ENCODE assay signal across 8 cellular contexts in genomic region chr19:10655457-10656312, GRCh38. TPM values are rescaled to one million over a fixed set of nuclear protein-coding genes. Genes with fewer than 3 reads are reported as not detected.
A peak's percentile ranks its signal among the peaks of the same experiment; 100 is the strongest.
DNase-seq lines count a peak whose midpoint lies in the region; ATAC-seq and TF ChIP-seq lines count a peak whose summit lies in the region.

No MANE protein-coding gene starts in this region.

- TF ChIP-seq CTCF in AG04450 (IDR thresholded peaks at IDR 0.05; ENCODE audit: low read depth, low read length): no peak
- no peak for TF ChIP-seq CTCF in GM06990 (IDR thresholded peaks at IDR 0.05; ENCODE audit: insufficient read depth, low read length, poor library complexity, severe bottlenecking)

- no peak for DNase-seq in AG04450 (ENCODE audit: low read depth, low spot score)
- no peak for DNase-seq in GM06990 (ENCODE audit: extremely low read depth, insufficient read length)
- DNase-seq in SJSA1 (ENCODE audit: low read depth in 1 of 2, low spot score in 2 of 2): peak; percentile 64 to 77
- no peak for DNase-seq in effector memory CD8-positive, alpha-beta T cell
- DNase-seq in naive thymus-derived CD8-positive, alpha-beta T cell: no peak
- no peak for DNase-seq in ureter (ENCODE audit: low spot score)

- H3K4me3 Mint-ChIP-seq in effector memory CD8-positive, alpha-beta T cell: peak overlapping the region; percentile 95 to 97
- peak overlapping the region; percentile 83 to 96 (median 93) for H3K4me3 Mint-ChIP-seq in naive thymus-derived CD8-positive, alpha-beta T cell

- H3K9me3 ChIP-seq in AG04450 (ENCODE audit: control insufficient read depth, insufficient read depth, low read length) (peaks cover 5% of the 10 kb centered on the region; the same call in 1 of the 2 replicates), SJSA1 (replicated peaks) (no peaks in the 10 kb centered on the region)

- H3K27me3 Mint-ChIP-seq in effector memory CD8-positive, alpha-beta T cell: no peaks in the 10 kb centered on the region
- peaks cover 0 to 3% (median 0%) of the 10 kb centered on the region in 5 donors for H3K27me3 Mint-ChIP-seq in naive thymus-derived CD8-positive, alpha-beta T cell

- peaks cover 10% of the 10 kb centered on the region for H3K36me3 ChIP-seq in GM06990 (ENCODE audit: control insufficient read depth, insufficient read depth, low read length)
- H3K36me3 ChIP-seq in SJSA1: peaks cover 71% of the 10 kb centered on the region

- POLR2A ChIA-PET in AG04450 (lab: Yijun Ruan, JAX): interaction anchor here (0.9 to 1.4 kb wide), 2 partner anchors 9 to 75 kb away, joined by 3 to 7 read pairs; no protein-coding TSS in a partner anchor
- POLR2A ChIA-PET in naive thymus-derived CD8-positive, alpha-beta T cell (lab: Charles Lee): interaction anchor here (0.5 to 5.1 kb wide), 3 partner anchors 19 to 53 kb away, joined by 5 to 53 read pairs (median 8); no protein-coding TSS in a partner anchor

- H3K4me3 ChIP-seq in AG04450 (ENCODE audit: low read depth, low read length) (peak overlapping the region; percentile 94), GM06990 (replicated peaks; ENCODE audit: low read depth, low read length) (peak overlapping the region; percentile 91), SJSA1 (peak overlapping the region; percentile 80)

- CTCF ChIA-PET in AG04450 (lab: Charles Lee): interaction anchor here (0.8 to 1.9 kb wide), 4 partner anchors 12 to 172 kb away, joined by 3 to 5 read pairs (median 4); no protein-coding TSS in a partner anchor

- peaks cover 72% of the 10 kb centered on the region for H3K36me3 Mint-ChIP-seq in effector memory CD8-positive, alpha-beta T cell (ENCODE audit: insufficient read depth)
- peaks cover 0 to 39% (median 3%) of the 10 kb centered on the region in 3 donors for H3K36me3 Mint-ChIP-seq in naive thymus-derived CD8-positive, alpha-beta T cell

- H3K27ac ChIP-seq in AG04450 (ENCODE audit: low read depth, low read length) (no peak overlapping the region), SJSA1 (peak overlapping the region; percentile 97)

- H3K27me3 ChIP-seq in AG04450 (ENCODE audit: control insufficient read depth, insufficient read depth, low read length): no peaks in the 10 kb centered on the region
- no peaks in the 10 kb centered on the region for H3K27me3 ChIP-seq in GM06990 (replicated peaks; ENCODE audit: control insufficient read depth, insufficient read depth, low read length)
- no peaks in the 10 kb centered on the region for H3K27me3 ChIP-seq in SJSA1 (replicated peaks)

- H3K27ac Mint-ChIP-seq in effector memory CD8-positive, alpha-beta T cell: peak overlapping the region; percentile 93 to 99
- H3K27ac Mint-ChIP-seq in naive thymus-derived CD8-positive, alpha-beta T cell: peak overlapping the region; percentile 89 to 100 (median 95)

- H3K9me3 Mint-ChIP-seq in effector memory CD8-positive, alpha-beta T cell: no peaks in the 10 kb centered on the region
- H3K9me3 Mint-ChIP-seq in naive thymus-derived CD8-positive, alpha-beta T cell: no peaks in the 10 kb centered on the region

- ATAC-seq in effector memory CD8-positive, alpha-beta T cell (replicated peaks): no peak
- ATAC-seq in naive thymus-derived CD8-positive, alpha-beta T cell: no peak
- ATAC-seq in HG02981 (IDR thresholded peaks at IDR 0.05; ENCODE audit: unreplicated experiment) (no peak), HG03571 (IDR thresholded peaks at IDR 0.05; ENCODE audit: unreplicated experiment) (no peak)

- peaks cover 14% of the 10 kb centered on the region for H3K4me1 ChIP-seq in SJSA1 (replicated peaks)

- H3K4me1 Mint-ChIP-seq in effector memory CD8-positive, alpha-beta T cell (ENCODE audit: low read depth in 2 of 2): peaks cover 38 to 50% of the 10 kb centered on the region in 2 donors
- H3K4me1 Mint-ChIP-seq in naive thymus-derived CD8-positive, alpha-beta T cell: peaks cover 21 to 73% (median 58%) of the 10 kb centered on the region in 4 donors

RNA-seq across cellular contexts. Expression of gene ILF3, which starts 1.5 kb away (rescaled TPM):
- 143 and 155 TPM in 2 replicates for polyA plus RNA-seq in AG04450 (2011; rRNA removed)
- polyA minus RNA-seq in AG04450 (2011; rRNA and poly(A)+ RNA removed): 123 and 144 TPM in 2 replicates
- total RNA-seq in SJSA1 (2014; rRNA removed; shearing (Covaris generic)): 123 and 210 TPM in 2 replicates
- 100 to 1,000 TPM; 385 to 391 TPM for total RNA-seq in naive thymus-derived CD8-positive, alpha-beta T cell
- polyA plus RNA-seq in naive thymus-derived CD8-positive, alpha-beta T cell: 10 to 100 TPM; 79.6 to 99.1 (median 92.8) TPM
- total RNA-seq in ureter: 331 TPM

RNA-seq across cellular contexts. Expression of gene SLC44A2, which starts 30.3 kb away (rescaled TPM):
- polyA plus RNA-seq in AG04450 (2011; rRNA removed): 80.5 and 81.4 TPM in 2 replicates
- 90.4 and 99.0 TPM in 2 replicates for polyA minus RNA-seq in AG04450 (2011; rRNA and poly(A)+ RNA removed)
- total RNA-seq in SJSA1 (2014; rRNA removed; shearing (Covaris generic)): 30.1 and 86.8 TPM in 2 replicates
- 100 to 1,000 TPM; 268 to 270 TPM for total RNA-seq in naive thymus-derived CD8-positive, alpha-beta T cell
- polyA plus RNA-seq in naive thymus-derived CD8-positive, alpha-beta T cell: 100 to 1,000 TPM; 201 to 331 (median 218) TPM
- total RNA-seq in ureter: 381 TPM

RNA-seq across cellular contexts. Expression of gene QTRT1, which starts 45.6 kb away (rescaled TPM):
- 19.5 and 25.3 TPM in 2 replicates for polyA plus RNA-seq in AG04450 (2011; rRNA removed)
- polyA minus RNA-seq in AG04450 (2011; rRNA and poly(A)+ RNA removed): 7.5 and 13.6 TPM in 2 replicates
- 26.8 and 28.0 TPM in 2 replicates for total RNA-seq in SJSA1 (2014; rRNA removed; shearing (Covaris generic))
- 10 to 100 TPM; 54.7 to 62.3 TPM for total RNA-seq in naive thymus-derived CD8-positive, alpha-beta T cell
- polyA plus RNA-seq in naive thymus-derived CD8-positive, alpha-beta T cell: 10 to 100 TPM; 33.5 to 41.0 (median 36.6) TPM
- total RNA-seq in ureter: 64.2 TPM

Comparison
In these comparisons a context has a peak if more than half of its experiments do, and no peak if none do; other contexts are left out.
1. DNase-seq: peak in SJSA1 (2 of 2); none in AG04450 (single experiment), GM06990 (single experiment), effector memory CD8-positive, alpha-beta T cell (0 of 3), naive thymus-derived CD8-positive, alpha-beta T cell (0 of 10) and ureter (single experiment).
2. Peak in every context shown above with its lines, with median percentiles within 50 percentile points of each other: H3K4me3 ChIP-seq.